9 cellular contexts compared by ENCODE assay signal in genomic region chr19:46744005-46744691, GRCh38. TPM values are rescaled to one million over a fixed set of nuclear protein-coding genes. Genes with fewer than 3 reads are reported as not detected.
A peak's percentile ranks its signal among the peaks of the same experiment; 100 is the strongest.
DNase-seq lines count a peak whose midpoint lies in the region; ATAC-seq and TF ChIP-seq lines count a peak whose summit lies in the region.
"Had no signal": no experiment of that assay in that cellular context is flagged by ENCODE, and none has a peak within 500 bp of the region (broad histone marks: within the 10 kb centered on the region; RNA-seq: fewer than 3 reads in every experiment).

No MANE protein-coding gene starts in this region.

- peaks cover 16% of the 10 kb centered on the region for H3K4me1 ChIP-seq in mesodermal cell (ENCODE audit: control insufficient read depth, insufficient read depth, low read length, poor library complexity, severe bottlenecking)

- H3K27ac Mint-ChIP-seq in activated naive CD8-positive, alpha-beta T cell treated with anti-CD3 and anti-CD28 coated beads, Interleukin-2, amount 50 U/mL, for 24 hours, result no peak overlapping the region

- peak overlapping the region; percentile 93 for H3K4me3 Mint-ChIP-seq in activated naive CD8-positive, alpha-beta T cell treated with anti-CD3 and anti-CD28 coated beads, Interleukin-2, amount 50 U/mL, for 24 hours

- H3K4me1 Mint-ChIP-seq in activated naive CD8-positive, alpha-beta T cell treated with anti-CD3 and anti-CD28 coated beads, Interleukin-2, amount 50 U/mL, for 24 hours, result peaks cover 53% of the 10 kb centered on the region

- H3K27ac ChIP-seq in mesodermal cell (ENCODE audit: low read depth, low read length, severe bottlenecking), result no peak overlapping the region

- no peaks in the 10 kb centered on the region for H3K9me3 ChIP-seq in mesodermal cell (ENCODE audit: control insufficient read depth, low read length)

- TF ChIP-seq CTCF in AG09309 (IDR thresholded peaks at IDR 0.05; ENCODE audit: control insufficient read depth, insufficient read depth, low read depth, low read length, missing control alignments) (no peak), HFF-Myc (IDR thresholded peaks at IDR 0.05; ENCODE audit: low read depth, low read length, missing control alignments) (no peak)

- 0 out of 2 replicates have a peak overlapping the region, but pooled peaks have one; percentile 96 for H3K4me3 ChIP-seq in AG09309 (ENCODE audit: control insufficient read depth, low read depth, low read length)
- peak overlapping the region; percentile 74 for H3K4me3 ChIP-seq in HFF-Myc (replicated peaks; ENCODE audit: low read depth, low read length)
- H3K4me3 ChIP-seq in mesodermal cell (ENCODE audit: extremely low read depth, insufficient read depth, low read length, poor library complexity, severe bottlenecking), result peak overlapping the region; percentile 88

- WGBS in mesodermal cell (ENCODE audit: insufficient coverage in 2 of 2), 2 experiments, result 89 to 100% methylated on average over 8 to 9 of the region's 12 CpGs

- H3K36me3 ChIP-seq in mesodermal cell (ENCODE audit: control insufficient read depth, insufficient read depth, low read length), result peaks cover 46% of the 10 kb centered on the region

- H3K36me3 Mint-ChIP-seq in activated naive CD8-positive, alpha-beta T cell treated with anti-CD3 and anti-CD28 coated beads, Interleukin-2, amount 50 U/mL, for 24 hours (ENCODE audit: low read depth), result peaks cover 22% of the 10 kb centered on the region

- DNase-seq in AG09309 (ENCODE audit: low read depth) (no peak), HFF-Myc (ENCODE audit: extremely low read depth, low read depth) (no peak), H4 (ENCODE audit: low spot score) (no peak)
- no peak for DNase-seq in activated naive CD8-positive, alpha-beta T cell treated with anti-CD3 and anti-CD28 coated beads, Interleukin-2, amount 50 U/mL, for 24 hours
- DNase-seq: GF-D8 had no signal

- H3K27me3 Mint-ChIP-seq in activated naive CD8-positive, alpha-beta T cell treated with anti-CD3 and anti-CD28 coated beads, Interleukin-2, amount 50 U/mL, for 24 hours, result no peaks in the 10 kb centered on the region

- no peaks in the 10 kb centered on the region for H3K9me3 Mint-ChIP-seq in activated naive CD8-positive, alpha-beta T cell treated with anti-CD3 and anti-CD28 coated beads, Interleukin-2, amount 50 U/mL, for 24 hours

- no peak for ATAC-seq in activated naive CD8-positive, alpha-beta T cell treated with anti-CD3 and anti-CD28 coated beads, Interleukin-2, amount 50 U/mL, for 24 hours
- ATAC-seq in HG03045 (IDR thresholded peaks at IDR 0.05; ENCODE audit: unreplicated experiment), result no peak
- no peak for ATAC-seq in GM21528 (IDR thresholded peaks at IDR 0.05; ENCODE audit: low FRiP score, unreplicated experiment)
- ATAC-seq in GM18517 (IDR thresholded peaks at IDR 0.05; ENCODE audit: unreplicated experiment), result no peak

RNA-seq across cellular contexts. Expression of gene FKRP, which starts 1.7 kb away (rescaled TPM):
- polyA plus RNA-seq in mesodermal cell (2013, experiment 1 of 2), result 21.2 TPM
- 16.9 TPM for polyA plus RNA-seq in mesodermal cell (2013, experiment 2 of 2)
- 16.2 and 33.4 TPM in 2 replicates for total RNA-seq in H4 (2014; rRNA removed; shearing (Covaris generic))

RNA-seq across cellular contexts. Expression of gene STRN4, which starts 2.1 kb away (rescaled TPM):
- 82.5 TPM for polyA plus RNA-seq in mesodermal cell (2013, experiment 1 of 2)
- 68.6 TPM for polyA plus RNA-seq in mesodermal cell (2013, experiment 2 of 2)
- 29.9 and 33.5 TPM in 2 replicates for total RNA-seq in H4 (2014; rRNA removed; shearing (Covaris generic))

RNA-seq across cellular contexts. Expression of gene PRKD2, which starts 27.2 kb away (rescaled TPM):
- 39.7 TPM for polyA plus RNA-seq in mesodermal cell (2013, experiment 1 of 2)
- 34.2 TPM for polyA plus RNA-seq in mesodermal cell (2013, experiment 2 of 2)
- 14.3 and 18.0 TPM in 2 replicates for total RNA-seq in H4 (2014; rRNA removed; shearing (Covaris generic))

RNA-seq across cellular contexts. Expression of gene SLC1A5, which starts 44.2 kb away (rescaled TPM):
- polyA plus RNA-seq in mesodermal cell (2013, experiment 1 of 2), result 168 TPM
- 143 TPM for polyA plus RNA-seq in mesodermal cell (2013, experiment 2 of 2)
- total RNA-seq in H4 (2014; rRNA removed; shearing (Covaris generic)), result 159 and 163 TPM in 2 replicates
